ENCODE assay signal across 8 cellular contexts in the genomic region with DNA sequence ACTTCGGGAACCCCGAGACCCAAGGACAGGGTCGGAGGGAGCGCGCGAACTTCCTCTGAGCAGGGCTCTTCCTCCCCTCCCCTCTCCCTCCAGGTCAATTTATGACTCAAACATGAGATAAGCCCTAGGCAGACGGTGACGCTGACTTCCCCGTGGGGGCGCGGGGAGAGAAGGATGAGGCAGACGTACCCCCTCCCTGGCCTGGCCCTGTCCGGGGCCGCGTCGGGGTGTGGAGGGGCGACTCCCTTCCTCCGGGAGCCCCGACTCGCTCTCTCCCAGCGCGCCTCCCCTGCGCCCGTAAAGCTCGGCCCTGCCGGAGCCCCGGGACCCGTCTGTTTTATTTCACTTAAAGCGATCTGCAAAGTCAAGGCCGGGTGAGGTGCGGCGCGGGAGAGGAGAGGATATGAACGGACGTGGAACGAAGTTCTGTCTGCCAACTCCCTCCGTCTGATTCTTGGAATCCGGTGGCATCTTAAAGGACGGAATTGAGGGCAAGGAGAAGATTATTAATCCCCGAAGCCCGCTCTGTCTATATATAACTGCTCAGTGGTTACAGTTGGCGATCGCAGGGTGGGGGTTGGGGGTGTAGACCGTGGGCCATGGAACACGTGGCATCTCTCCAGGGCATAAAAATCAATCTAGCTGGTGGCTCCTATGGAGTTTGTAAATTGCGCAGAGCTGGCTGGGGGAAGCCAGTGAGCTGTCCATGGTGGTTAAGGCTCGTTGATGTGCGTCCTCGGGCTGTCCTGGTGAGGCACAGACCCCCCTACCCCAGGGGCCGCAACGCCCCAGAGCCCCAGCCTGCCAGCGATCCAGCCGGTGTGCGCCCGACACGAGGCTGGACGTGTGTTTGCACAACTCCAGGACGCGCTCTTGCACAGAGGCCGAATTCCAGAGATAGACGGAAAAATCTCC. TPM values are rescaled to one million over a fixed set of nuclear protein-coding genes. Genes with fewer than 3 reads are reported as not detected.
DNase-seq lines count a peak whose midpoint lies in the region; ATAC-seq and TF ChIP-seq lines count a peak whose summit lies in the region.

No MANE protein-coding gene starts in this region.

- WGBS in tibial nerve, 2 donors, result 1 to 3% methylated on average over 27 to 50 of the region's 61 CpGs

- peaks cover 82% of the 10 kb centered on the region for H3K27me3 Mint-ChIP-seq in activated naive CD4-positive, alpha-beta T cell treated with anti-CD3 and anti-CD28 coated beads for 36 hours (ENCODE audit: low read depth)
- peaks cover 90% of the 10 kb centered on the region for H3K27me3 Mint-ChIP-seq in activated naive CD4-positive, alpha-beta T cell treated with anti-CD3 and anti-CD28 coated beads, Interleukin-2, amount 10 ng/mL, durations not matched to agents 7 days and 5 days

- peak overlapping the region in 1 of 4 donors; percentile 22 for H3K27ac ChIP-seq in tibial nerve

- no peaks in the 10 kb centered on the region for H3K9me3 Mint-ChIP-seq in activated naive CD4-positive, alpha-beta T cell treated with anti-CD3 and anti-CD28 coated beads for 36 hours
- no peaks in the 10 kb centered on the region for H3K9me3 Mint-ChIP-seq in activated naive CD4-positive, alpha-beta T cell treated with anti-CD3 and anti-CD28 coated beads, Interleukin-2, amount 10 ng/mL, durations not matched to agents 7 days and 5 days
- H3K9me3 Mint-ChIP-seq in activated naive CD4-positive, alpha-beta T cell treated with anti-CD3 and anti-CD28 coated beads, Interleukin-2, amount 50 U/mL, for 72 hours, result no peaks in the 10 kb centered on the region

- peak overlapping the region in 3 of 4 donors; percentile 12 to 49 (median 30) for H3K4me3 ChIP-seq in tibial nerve

- peak overlapping the region; percentile 53 for H3K4me3 Mint-ChIP-seq in activated naive CD4-positive, alpha-beta T cell treated with anti-CD3 and anti-CD28 coated beads for 36 hours
- H3K4me3 Mint-ChIP-seq in activated naive CD4-positive, alpha-beta T cell treated with anti-CD3 and anti-CD28 coated beads, Interleukin-2, amount 10 ng/mL, durations not matched to agents 7 days and 5 days, result no peak overlapping the region

- intact Hi-C loops in activated naive CD4-positive, alpha-beta T cell treated with anti-CD3 and anti-CD28 coated beads for 36 hours (cut with micrococcal nuclease), result loop anchor here (1.0 to 5.0 kb wide), 3 partner anchors 8 to 278 kb away; no protein-coding TSS in a partner anchor

- no peaks in the 10 kb centered on the region for H3K9me3 ChIP-seq in tibial nerve

- H3K4me1 ChIP-seq in tibial nerve, result peaks cover 0 to 31% (median 7%) of the 10 kb centered on the region in 4 donors

- TF ChIP-seq EP300 in tibial nerve (IDR thresholded peaks at IDR 0.05), result no peak

- CTCF ChIA-PET in activated naive CD4-positive, alpha-beta T cell treated with anti-CD3 and anti-CD28 coated beads for 36 hours (lab: Charles Lee), result no interaction called here
- CTCF ChIA-PET in activated naive CD4-positive, alpha-beta T cell treated with anti-CD3 and anti-CD28 coated beads, Interleukin-2, amount 10 ng/mL, durations not matched to agents 7 days and 5 days (lab: Charles Lee), result no interaction called here

- peak; percentile 31 to 65 for ATAC-seq in activated naive CD4-positive, alpha-beta T cell treated with anti-CD3 and anti-CD28 coated beads, Interleukin-2, amount 50 U/mL, for 72 hours
- no peak for ATAC-seq in HG03097 (IDR thresholded peaks at IDR 0.05; ENCODE audit: low FRiP score, unreplicated experiment)

- peak; percentile 29 for DNase-seq in activated naive CD4-positive, alpha-beta T cell treated with anti-CD3 and anti-CD28 coated beads for 36 hours
- no peak for DNase-seq in activated naive CD4-positive, alpha-beta T cell treated with anti-CD3 and anti-CD28 coated beads, Interleukin-2, amount 10 ng/mL, durations not matched to agents 7 days and 5 days
- DNase-seq in activated naive CD4-positive, alpha-beta T cell treated with anti-CD3 and anti-CD28 coated beads, Interleukin-2, amount 50 U/mL, for 72 hours (ENCODE audit: low spot score in 2 of 2), result peak in 1 of 2 donors; percentile 24
- DNase-seq in iris pigment epithelial cell (ENCODE audit: low read depth) (peak; percentile 74), tibial nerve (ENCODE audit: low spot score in 2 of 2) (no peak), DMS114 treated with DMSO at 0.1 percent for 48 hours (lab: John Stamatoyannopoulos, UW; ENCODE audit: unreplicated experiment) (no peak), NCI-H2107 treated with DMSO at 0.1 percent for 48 hours (lab: John Stamatoyannopoulos, UW; ENCODE audit: unreplicated experiment) (no peak)

- no peak for TF ChIP-seq CTCF in tibial nerve (IDR thresholded peaks at IDR 0.05)

- TF ChIP-seq POLR2A in tibial nerve (IDR thresholded peaks at IDR 0.05), result no peak

- H3K4me1 Mint-ChIP-seq in activated naive CD4-positive, alpha-beta T cell treated with anti-CD3 and anti-CD28 coated beads for 36 hours (ENCODE audit: low read depth), result peaks cover 20% of the 10 kb centered on the region
- H3K4me1 Mint-ChIP-seq in activated naive CD4-positive, alpha-beta T cell treated with anti-CD3 and anti-CD28 coated beads, Interleukin-2, amount 10 ng/mL, durations not matched to agents 7 days and 5 days, result peaks cover 7% of the 10 kb centered on the region

- H3K36me3 Mint-ChIP-seq in activated naive CD4-positive, alpha-beta T cell treated with anti-CD3 and anti-CD28 coated beads for 36 hours (ENCODE audit: low read depth), result no peaks in the 10 kb centered on the region
- H3K36me3 Mint-ChIP-seq in activated naive CD4-positive, alpha-beta T cell treated with anti-CD3 and anti-CD28 coated beads, Interleukin-2, amount 10 ng/mL, durations not matched to agents 7 days and 5 days, result no peaks in the 10 kb centered on the region
- peaks cover 6 to 9% of the 10 kb centered on the region in 2 donors for H3K36me3 Mint-ChIP-seq in activated naive CD4-positive, alpha-beta T cell treated with anti-CD3 and anti-CD28 coated beads, Interleukin-2, amount 50 U/mL, for 72 hours

- peaks cover 0 to 56% of the 10 kb centered on the region in 2 donors for H3K27me3 ChIP-seq in tibial nerve

- no peaks in the 10 kb centered on the region for H3K36me3 ChIP-seq in tibial nerve

- no peak overlapping the region for H3K27ac Mint-ChIP-seq in activated naive CD4-positive, alpha-beta T cell treated with anti-CD3 and anti-CD28 coated beads for 36 hours
- no peak overlapping the region for H3K27ac Mint-ChIP-seq in activated naive CD4-positive, alpha-beta T cell treated with anti-CD3 and anti-CD28 coated beads, Interleukin-2, amount 10 ng/mL, durations not matched to agents 7 days and 5 days
- no peak overlapping the region for H3K27ac Mint-ChIP-seq in activated naive CD4-positive, alpha-beta T cell treated with anti-CD3 and anti-CD28 coated beads, Interleukin-2, amount 50 U/mL, for 72 hours

RNA-seq across cellular contexts. Expression of a gene that starts 2.9 kb away (rescaled TPM):
- total RNA-seq in activated naive CD4-positive, alpha-beta T cell treated with anti-CD3 and anti-CD28 coated beads for 36 hours, result not detected
- total RNA-seq in activated naive CD4-positive, alpha-beta T cell treated with anti-CD3 and anti-CD28 coated beads, Interleukin-2, amount 50 U/mL, for 72 hours, result not detected
- 1 to 10 TPM in 3 of 4 donors, not detected in 1; 4.3 to 6.9 (median 6.8) TPM for total RNA-seq in tibial nerve

Comparison
In these comparisons a context has a peak if more than half of its experiments do, and no peak if none do; other contexts are left out.
1. DNase-seq: peak in activated naive CD4-positive, alpha-beta T cell treated with anti-CD3 and anti-CD28 coated beads for 36 hours (single experiment) and iris pigment epithelial cell (single experiment); none in activated naive CD4-positive, alpha-beta T cell treated with anti-CD3 and anti-CD28 coated beads, Interleukin-2, amount 10 ng/mL, durations not matched to agents 7 days and 5 days (single experiment), tibial nerve (0 of 2), DMS114 treated with DMSO at 0.1 percent for 48 hours (single experiment) and NCI-H2107 treated with DMSO at 0.1 percent for 48 hours (single experiment).